22 cellular contexts compared by ENCODE assay signal in genomic region chr13:73532582-73532981, GRCh38.
"Had no signal": no experiment of that assay in that cellular context is flagged by ENCODE, and none has a peak within 500 bp of the region (broad histone marks: within the 10 kb centered on the region; RNA-seq: fewer than 3 reads in every experiment).

No MANE protein-coding gene starts in this region.

- DNase-seq: heart left ventricle; islet precursor cell; kidney glomerular epithelial cell; left colon; left lung; lower lobe of right lung; mammary epithelial cell; mesenchymal stem cell; naive B cell; natural killer cell; nephron progenitor cell; occipital lobe; psoas muscle; right lobe of liver; spleen; stimulated activated CD4-positive, alpha-beta T cell treated with anti-CD3 and anti-CD28 coated beads, Interleukin-4, amount 100 ng/mL, for 24 hours; stimulated activated naive CD4-positive, alpha-beta T cell had no signal

- H3K4me3 ChIP-seq: heart left ventricle, left lung, lower lobe of right lung, neural progenitor cell, psoas muscle, right lobe of liver, spleen, tibial nerve, vagina had no signal

- H3K36me3 ChIP-seq: heart left ventricle, left lung, lower lobe of right lung, neural progenitor cell, neutrophil, right lobe of liver, spleen, tibial nerve, vagina had no signal

- H3K79me2 ChIP-seq: parathyroid adenoma had no signal

- H3K9ac ChIP-seq: neural progenitor cell, parathyroid adenoma had no signal

- H3K27ac ChIP-seq: left lung, lower lobe of right lung, neural progenitor cell, neutrophil, parathyroid adenoma, psoas muscle, right lobe of liver, spleen, tibial nerve, vagina had no signal

- H3K4me1 ChIP-seq: left lung, lower lobe of right lung, parathyroid adenoma, psoas muscle, right lobe of liver, spleen, tibial nerve, vagina had no signal

- H3K4me2 ChIP-seq: neural progenitor cell had no signal

- H2AFZ ChIP-seq: neural progenitor cell, parathyroid adenoma had no signal

- H3K27me3 ChIP-seq: heart left ventricle, left lung, neural progenitor cell, neutrophil, right lobe of liver, spleen, tibial nerve, vagina had no signal

- H3K9me3 ChIP-seq: heart left ventricle, left lung, lower lobe of right lung, neutrophil, psoas muscle, right lobe of liver, tibial nerve, vagina had no signal
